ENCODE assay signal across 8 cellular contexts in genomic region chr16:3106205-3106928, GRCh38. TPM values are rescaled to one million over a fixed set of nuclear protein-coding genes. Genes with fewer than 3 reads are reported as not detected.
DNase-seq lines count a peak whose midpoint lies in the region; ATAC-seq, FAIRE-seq and TF ChIP-seq lines count a peak whose summit lies in the region.

No MANE protein-coding gene starts in this region.

- peak overlapping the region; percentile 77 for H3K27ac Mint-ChIP-seq in activated T-helper 17 cell treated with anti-CD3 and anti-CD28 coated beads, Interleukin-2, amount 50 U/mL, for 72 hours
- peak overlapping the region; percentile 77 to 94 for H3K27ac Mint-ChIP-seq in natural killer cell
- peak overlapping the region; percentile 89 for H3K27ac Mint-ChIP-seq in stimulated activated naive B cell treated with anti-CD40 and anti-IgM and Interleukin-4, amounts not matched to agents 10 μg/mL and 1 μg/mL and 100 μg/mL, for 72 hours

- DNase-seq in DMS79 treated with DMSO at 0.1 percent for 48 hours (lab: John Stamatoyannopoulos, UW): peak; percentile 62
- DNase-seq in LHCN-M2 (ENCODE audit: low read depth): peak; percentile 80
- peak; percentile 60 for DNase-seq in RCC 7860 (ENCODE audit: low spot score)
- peak; percentile 83 for DNase-seq in fibroblast of mammary gland (ENCODE audit: low read depth)
- peak; percentile 89 for DNase-seq in natural killer cell
- peak; percentile 93 for DNase-seq in stimulated activated naive B cell treated with anti-CD40 and anti-IgM and Interleukin-4, amounts not matched to agents 10 μg/mL and 1 μg/mL and 100 μg/mL, for 72 hours

- ATAC-seq in GM21825 (IDR thresholded peaks at IDR 0.05; ENCODE audit: unreplicated experiment) (peak; percentile 78), natural killer cell (peak; percentile 85 to 97 (median 86))
- peak; percentile 96 for ATAC-seq in activated T-helper 17 cell treated with anti-CD3 and anti-CD28 coated beads, Interleukin-2, amount 50 U/mL, for 72 hours (replicated peaks)
- ATAC-seq in stimulated activated naive B cell treated with anti-CD40 and anti-IgM and Interleukin-4, amounts not matched to agents 10 μg/mL and 1 μg/mL and 100 μg/mL, for 72 hours (replicated peaks): peak; percentile 93 to 94

- H3K4me3 ChIP-seq in fibroblast of mammary gland (ENCODE audit: control insufficient read depth, low read depth, low read length): peak overlapping the region; percentile 64

- peaks cover 17% of the 10 kb centered on the region for H3K4me1 Mint-ChIP-seq in activated T-helper 17 cell treated with anti-CD3 and anti-CD28 coated beads, Interleukin-2, amount 50 U/mL, for 72 hours
- H3K4me1 Mint-ChIP-seq in natural killer cell: peaks cover 23 to 24% of the 10 kb centered on the region in 2 donors
- H3K4me1 Mint-ChIP-seq in stimulated activated naive B cell treated with anti-CD40 and anti-IgM and Interleukin-4, amounts not matched to agents 10 μg/mL and 1 μg/mL and 100 μg/mL, for 72 hours: peaks cover 11 to 18% of the 10 kb centered on the region in 2 donors

- H3K27me3 Mint-ChIP-seq in activated T-helper 17 cell treated with anti-CD3 and anti-CD28 coated beads, Interleukin-2, amount 50 U/mL, for 72 hours: no peaks in the 10 kb centered on the region
- H3K27me3 Mint-ChIP-seq in natural killer cell (ENCODE audit: low read depth in 2 of 2): no peaks in the 10 kb centered on the region
- H3K27me3 Mint-ChIP-seq in stimulated activated naive B cell treated with anti-CD40 and anti-IgM and Interleukin-4, amounts not matched to agents 10 μg/mL and 1 μg/mL and 100 μg/mL, for 72 hours: no peaks in the 10 kb centered on the region

- TF ChIP-seq CTCF in fibroblast of mammary gland (conservative IDR thresholded peaks at IDR 0.05; ENCODE audit: control insufficient read depth, insufficient read depth, low read depth, low read length) (no peak), natural killer cell (IDR thresholded peaks at IDR 0.05) (no peak)

- intact Hi-C loops in natural killer cell (cut with micrococcal nuclease): loop anchor here (1.0 kb wide), 1 partner anchor 18 kb away; no protein-coding TSS in a partner anchor

- H3K36me3 Mint-ChIP-seq in activated T-helper 17 cell treated with anti-CD3 and anti-CD28 coated beads, Interleukin-2, amount 50 U/mL, for 72 hours (ENCODE audit: low read depth): no peaks in the 10 kb centered on the region
- H3K36me3 Mint-ChIP-seq in natural killer cell: no peaks in the 10 kb centered on the region
- no peaks in the 10 kb centered on the region for H3K36me3 Mint-ChIP-seq in stimulated activated naive B cell treated with anti-CD40 and anti-IgM and Interleukin-4, amounts not matched to agents 10 μg/mL and 1 μg/mL and 100 μg/mL, for 72 hours

- peak overlapping the region; percentile 81 for H3K4me3 Mint-ChIP-seq in activated T-helper 17 cell treated with anti-CD3 and anti-CD28 coated beads, Interleukin-2, amount 50 U/mL, for 72 hours
- peak overlapping the region; percentile 97 for H3K4me3 Mint-ChIP-seq in natural killer cell
- H3K4me3 Mint-ChIP-seq in stimulated activated naive B cell treated with anti-CD40 and anti-IgM and Interleukin-4, amounts not matched to agents 10 μg/mL and 1 μg/mL and 100 μg/mL, for 72 hours: peak overlapping the region; percentile 84 to 85

- no peak for FAIRE-seq in RCC 7860 (lab: Jason Lieb, UNC)

- H3K9me3 Mint-ChIP-seq in activated T-helper 17 cell treated with anti-CD3 and anti-CD28 coated beads, Interleukin-2, amount 50 U/mL, for 72 hours: no peaks in the 10 kb centered on the region
- H3K9me3 Mint-ChIP-seq in natural killer cell: no peaks in the 10 kb centered on the region
- no peaks in the 10 kb centered on the region for H3K9me3 Mint-ChIP-seq in stimulated activated naive B cell treated with anti-CD40 and anti-IgM and Interleukin-4, amounts not matched to agents 10 μg/mL and 1 μg/mL and 100 μg/mL, for 72 hours

RNA-seq across cellular contexts. Expression of gene ZNF205, which starts 6.0 kb away (rescaled TPM):
- total RNA-seq in LHCN-M2 (2014; rRNA removed) (17.0 and 19.2 TPM in 2 replicates), natural killer cell (under 1 TPM in 1 of 3 donors, not detected in 2; 0.16 TPM)
- 7.7 TPM for polyA plus RNA-seq in LHCN-M2 (2012)
- not detected for total RNA-seq in activated T-helper 17 cell treated with anti-CD3 and anti-CD28 coated beads, Interleukin-2, amount 50 U/mL, for 72 hours

RNA-seq across cellular contexts. Expression of gene ZSCAN10, which starts 7.3 kb away (rescaled TPM):
- total RNA-seq in LHCN-M2 (2014; rRNA removed) (not detected in 2 replicates), natural killer cell (under 1 TPM; 0.65 to 0.96 (median 0.77) TPM)
- not detected for polyA plus RNA-seq in LHCN-M2 (2012)
- under 1 TPM; 0.34 to 0.45 TPM for total RNA-seq in activated T-helper 17 cell treated with anti-CD3 and anti-CD28 coated beads, Interleukin-2, amount 50 U/mL, for 72 hours

RNA-seq across cellular contexts. Expression of gene ZNF213, which starts 28.5 kb away (rescaled TPM):
- total RNA-seq in LHCN-M2 (2014; rRNA removed) (4.6 and 4.7 TPM in 2 replicates), natural killer cell (1 to 10 TPM; 4.8 to 6.8 (median 5.1) TPM)
- polyA plus RNA-seq in LHCN-M2 (2012): 7.4 TPM
- total RNA-seq in activated T-helper 17 cell treated with anti-CD3 and anti-CD28 coated beads, Interleukin-2, amount 50 U/mL, for 72 hours: 1 to 10 TPM; 6.4 to 8.6 TPM

RNA-seq across cellular contexts. Expression of gene IL32, which starts 40.9 kb away (rescaled TPM):
- total RNA-seq in LHCN-M2 (2014; rRNA removed): 9.6 and 12.3 TPM in 2 replicates
- 156 TPM for polyA plus RNA-seq in LHCN-M2 (2012)
- 1,000 to 10,000 TPM; 3,603 to 3,666 TPM for total RNA-seq in activated T-helper 17 cell treated with anti-CD3 and anti-CD28 coated beads, Interleukin-2, amount 50 U/mL, for 72 hours
- total RNA-seq in natural killer cell: 100 to 1,000 TPM; 305 to 562 (median 319) TPM

Comparison
In these comparisons a context has a peak if more than half of its experiments do, and no peak if none do; other contexts are left out.
1. Peak in every context shown above with its lines: DNase-seq, ATAC-seq and H3K4me3 ChIP-seq.
2. RNA of gene ZNF205, which starts 6.0 kb away (total RNA-seq): 17.0 to 19.2 TPM in LHCN-M2; not detected in activated T-helper 17 cell treated with anti-CD3 and anti-CD28 coated beads, Interleukin-2, amount 50 U/mL, for 72 hours and 0.16 TPM in natural killer cell; every median in the first group is over 10 times any median in the second.